In genomic region chr11:60775420-60775961, GRCh38 we compare ENCODE assay signal across 9 cellular contexts. TPM values are rescaled to one million over a fixed set of nuclear protein-coding genes. Genes with fewer than 3 reads are reported as not detected.
DNase-seq lines count a peak whose midpoint lies in the region; ATAC-seq and TF ChIP-seq lines count a peak whose summit lies in the region.
"Had no signal": no experiment of that assay in that cellular context is flagged by ENCODE, and none has a peak within 500 bp of the region (broad histone marks: within the 10 kb centered on the region; RNA-seq: fewer than 3 reads in every experiment).

No MANE protein-coding gene starts in this region.

- H3K27ac ChIP-seq in liver (ENCODE audit: low read depth in 1 of 2, low read length in 2 of 2), result no peak overlapping the region

- H3K36me3 ChIP-seq in liver (ENCODE audit: control insufficient read depth in 4 of 4, insufficient read depth in 3 of 4, low read depth in 1 of 4, low read length in 3 of 4), result no peaks in the 10 kb centered on the region

- peak; percentile 78 to 85 for TF ChIP-seq RAD21 in liver (IDR thresholded peaks at IDR 0.05)

- H3K9me3 ChIP-seq in liver (ENCODE audit: control insufficient read depth in 4 of 4, low read length in 3 of 4), result peaks cover 0 to 2% (median 0%) of the 10 kb centered on the region in 4 donors

- DNase-seq in Ammon's horn (ENCODE audit: low spot score) (peak; percentile 87), NCI-H345 treated with DMSO at 0.1 percent for 48 hours (lab: John Stamatoyannopoulos, UW; ENCODE audit: unreplicated experiment) (peak; percentile 78), cerebellum (ENCODE audit: low spot score) (peak; percentile 82)
- DNase-seq in activated CD4-positive, CD25-positive, alpha-beta regulatory T cell treated with anti-CD3 and anti-CD28 coated beads, Interleukin-2, amount 50 U/mL, for 72 hours, result peak; percentile 79
- DNase-seq in stimulated activated CD4-positive, alpha-beta T cell treated with anti-CD3 and anti-CD28 coated beads, TNF-alpha, amount 100 ng/mL, for 24 hours (ENCODE audit: low read depth in 3 of 3), result peak; percentile 69 to 79 (median 74)

- WGBS in liver, result 20% methylated on average over 15 of the region's 15 CpGs

- H3K4me1 ChIP-seq in liver (ENCODE audit: control insufficient read depth in 4 of 4, insufficient read depth in 4 of 4, low read length in 3 of 4), result no peaks in the 10 kb centered on the region

- TF ChIP-seq CTCF in liver (IDR thresholded peaks at IDR 0.05; ENCODE audit: low read depth, low read length, missing input control), result peak; percentile 93

- peak; percentile 72 for ATAC-seq in GM19023 (IDR thresholded peaks at IDR 0.05; ENCODE audit: unreplicated experiment)
- ATAC-seq in HG03280 (IDR thresholded peaks at IDR 0.05; ENCODE audit: unreplicated experiment), result peak; percentile 77

- H3K27me3 ChIP-seq in liver (ENCODE audit: control insufficient read depth in 4 of 4, insufficient read depth in 4 of 4, low read length in 3 of 4), result no peaks in the 10 kb centered on the region

- H3K4me3 ChIP-seq in liver (ENCODE audit: low read depth in 1 of 3, low read length in 3 of 3), result no peak overlapping the region

- no peak overlapping the region for H3K9ac ChIP-seq in liver (ENCODE audit: low read depth in 1 of 2, low read length in 2 of 2)

TF ChIP-seq in liver, 16 proteins besides CTCF, POLR2A, EP300 and RAD21:
- TF ChIP-seq MAX (IDR thresholded peaks at IDR 0.05), result no peak
- TF ChIP-seq FOXA1 (IDR thresholded peaks at IDR 0.05), result no peak
- no peak for TF ChIP-seq NR2F2 (IDR thresholded peaks at IDR 0.05)
- no peak for TF ChIP-seq REST (IDR thresholded peaks at IDR 0.05)
- TF ChIP-seq GABPA (IDR thresholded peaks at IDR 0.05 in 1 of 2, conservative IDR thresholded peaks at IDR 0.05 in 1 of 2), result no peak
- TF ChIP-seq ATF3 (IDR thresholded peaks at IDR 0.05), result no peak
- no peak for TF ChIP-seq SP1 (IDR thresholded peaks at IDR 0.05)
- no peak for TF ChIP-seq JUND (IDR thresholded peaks at IDR 0.05)
- no peak for TF ChIP-seq ZBTB33 (IDR thresholded peaks at IDR 0.05)
- no peak for TF ChIP-seq RXRA (IDR thresholded peaks at IDR 0.05)
- no peak for TF ChIP-seq YY1 (IDR thresholded peaks at IDR 0.05)
- no peak for TF ChIP-seq HNF4A (conservative IDR thresholded peaks at IDR 0.05)

RNA-seq across cellular contexts. Expression of gene MS4A10, which starts 9.6 kb away (rescaled TPM):
- total RNA-seq in cerebellum, result not detected
- not detected for total RNA-seq in liver
- not detected for polyA plus RNA-seq in liver
- polyA plus RNA-seq: IgD-negative memory B cell had no signal

RNA-seq across cellular contexts. Expression of gene MS4A15, which starts 18.8 kb away (rescaled TPM):
- total RNA-seq in cerebellum (not detected), liver (not detected)
- polyA plus RNA-seq in liver, result not detected
- polyA plus RNA-seq: IgD-negative memory B cell had no signal

RNA-seq across cellular contexts. Expression of gene MS4A18, which starts 51.0 kb away (rescaled TPM):
- not detected for total RNA-seq in cerebellum
- not detected for total RNA-seq in liver
- not detected for polyA plus RNA-seq in liver
- polyA plus RNA-seq: IgD-negative memory B cell had no signal
